Comparison of ENCODE assay signal across 21 cellular contexts in the genomic region with DNA sequence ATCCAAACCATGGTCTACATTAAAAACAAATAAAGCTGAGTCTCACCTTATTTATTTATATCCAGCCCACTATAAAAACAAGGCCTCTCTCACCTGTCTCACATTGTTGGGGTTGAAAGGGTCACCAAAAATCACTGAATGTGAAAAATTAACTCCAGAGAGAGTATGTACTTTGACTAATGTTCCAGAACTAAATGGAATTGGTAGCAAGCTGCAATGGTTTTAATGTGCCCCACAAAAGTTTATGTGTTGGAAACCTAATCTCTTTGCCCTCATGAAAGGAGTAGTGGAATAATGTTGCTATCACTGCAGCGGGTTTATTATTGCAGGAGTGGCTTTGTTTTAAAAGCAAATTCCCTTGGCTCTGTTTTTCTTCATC.
"Had no signal": no experiment of that assay in that cellular context is flagged by ENCODE, and none has a peak within 500 bp of the region (broad histone marks: within the 10 kb centered on the region; RNA-seq: fewer than 3 reads in every experiment).

No MANE protein-coding gene starts in this region.

- H3K27ac ChIP-seq: coronary artery, heart right ventricle, lower lobe of right lung, neural progenitor cell, ovary, spleen, testis, transverse colon had no signal

- H3K4me2 ChIP-seq: neural progenitor cell had no signal

- H3K4me3 ChIP-seq: coronary artery, heart right ventricle, left lung, lower lobe of right lung, neural progenitor cell, ovary, spleen, testis, transverse colon had no signal

- H3K36me3 ChIP-seq: heart right ventricle, left lung, lower lobe of right lung, neural progenitor cell, ovary, spleen, transverse colon had no signal

- H2AFZ ChIP-seq: neural progenitor cell had no signal

- H3K9me3 ChIP-seq: lower lobe of right lung, ovary, testis, transverse colon had no signal

- ATAC-seq: heart right ventricle; left lung; lower lobe of right lung; natural killer cell treated with Interleukin-12 subunit alpha and Interleukin-12 subunit beta and Interleukin-15 and Interleukin-18, amount 100 ng/mL, for 72 hours; stimulated activated naive B cell treated with anti-CD40 and anti-IgM and Interleukin-4, amounts not matched to agents 10 μg/mL and 1 μg/mL and 100 μg/mL, for 72 hours; stimulated activated naive CD8-positive, alpha-beta T cell treated with anti-CD3 and anti-CD28 coated beads, Interleukin-15, amount 100 ng/mL, for 72 hours had no signal

- H3K27me3 ChIP-seq: heart right ventricle, left lung, neural progenitor cell, ovary, spleen, testis, transverse colon had no signal

- H3K4me1 ChIP-seq: left lung, lower lobe of right lung, neural progenitor cell, spleen, testis, transverse colon had no signal

- DNase-seq: effector CD4-positive, alpha-beta T cell; endodermal cell; erythroblast; heart right ventricle; hypothalamus; left lung; lower lobe of right lung; nucleus accumbens; ovary; right cardiac atrium; spleen; stimulated activated CD4-positive, alpha-beta T cell treated with anti-CD3 and anti-CD28 coated beads, Interleukin-15, amount 100 ng/mL, for 24 hours; stimulated activated CD4-positive, alpha-beta T cell treated with anti-CD3 and anti-CD28 coated beads, Interleukin-1b, Interleukin-23, amount 100 ng/mL, for 48 hours; stimulated activated CD4-positive, alpha-beta T cell treated with anti-CD3 and anti-CD28 coated beads, Interleukin-4, amount 100 ng/mL, for 24 hours; stimulated activated naive B cell treated with anti-CD40 and anti-IgM and Interleukin-4, amounts not matched to agents 10 μg/mL and 1 μg/mL and 100 μg/mL, for 72 hours; stimulated activated naive CD8-positive, alpha-beta T cell treated with anti-CD3 and anti-CD28 coated beads, Interleukin-15, amount 100 ng/mL, for 72 hours; testis; transverse colon had no signal
